16 cellular contexts compared by ENCODE assay signal in the genomic region with DNA sequence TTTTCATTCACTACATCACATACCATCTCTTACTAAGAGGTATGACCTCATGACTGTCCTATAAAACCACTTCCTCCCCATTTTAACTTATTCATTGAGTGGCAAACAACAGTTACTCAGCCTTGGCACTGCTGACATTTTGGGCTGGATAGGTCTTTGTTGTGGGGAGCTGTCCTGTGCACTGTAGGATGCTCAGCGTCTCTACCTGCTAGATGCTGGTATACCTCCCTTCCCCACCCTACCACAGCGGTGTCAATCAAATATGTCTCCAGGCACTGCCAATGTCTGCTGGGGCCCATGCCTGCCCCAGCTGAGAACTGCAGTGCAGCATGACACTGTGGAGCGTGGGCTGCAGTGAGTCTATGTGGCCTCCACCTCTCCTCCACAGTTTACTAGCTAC.
DNase-seq lines count a peak whose midpoint lies in the region; ATAC-seq and TF ChIP-seq lines count a peak whose summit lies in the region.
"Had no signal": no experiment of that assay in that cellular context is flagged by ENCODE, and none has a peak within 500 bp of the region (broad histone marks: within the 10 kb centered on the region; RNA-seq: fewer than 3 reads in every experiment).

No MANE protein-coding gene starts in this region.

- H3K27me3 Mint-ChIP-seq in activated CD4-positive, alpha-beta T cell treated with anti-CD3 and anti-CD28 coated beads for 36 hours, result no peaks in the 10 kb centered on the region
- no peaks in the 10 kb centered on the region for H3K27me3 Mint-ChIP-seq in activated CD8-positive, alpha-beta T cell treated with anti-CD3 and anti-CD28 coated beads for 36 hours
- H3K27me3 Mint-ChIP-seq in natural killer cell treated with Interleukin-12 subunit alpha and Interleukin-12 subunit beta and Interleukin-15 and Interleukin-18, amount 100 ng/mL, for 72 hours, result peaks cover 14 to 19% of the 10 kb centered on the region in 2 donors

- no peak overlapping the region for H3K4me2 ChIP-seq in DND-41 (ENCODE audit: insufficient read depth, low read length)

- no peaks in the 10 kb centered on the region for H3K9me3 Mint-ChIP-seq in activated CD4-positive, alpha-beta T cell treated with anti-CD3 and anti-CD28 coated beads for 36 hours (ENCODE audit: low read depth)
- H3K9me3 Mint-ChIP-seq in activated CD8-positive, alpha-beta T cell treated with anti-CD3 and anti-CD28 coated beads for 36 hours, result no peaks in the 10 kb centered on the region
- no peaks in the 10 kb centered on the region for H3K9me3 Mint-ChIP-seq in natural killer cell treated with Interleukin-12 subunit alpha and Interleukin-12 subunit beta and Interleukin-15 and Interleukin-18, amount 100 ng/mL, for 72 hours
- H3K9me3 Mint-ChIP-seq: WTC11 had no signal

- CTCF ChIA-PET in activated CD4-positive, alpha-beta T cell treated with anti-CD3 and anti-CD28 coated beads for 36 hours (lab: Charles Lee), result interaction anchor here (0.5 kb wide), 1 partner anchor 81 kb away, joined by 3 read pairs; no protein-coding TSS in a partner anchor
- CTCF ChIA-PET in activated CD8-positive, alpha-beta T cell treated with anti-CD3 and anti-CD28 coated beads for 36 hours (lab: Charles Lee), result interaction anchor here (1.2 to 3.3 kb wide), 3 partner anchors 12 to 33 kb away, joined by 3 to 14 read pairs (median 8); no protein-coding TSS in a partner anchor

- no peaks in the 10 kb centered on the region for H3K79me2 ChIP-seq in DND-41 (ENCODE audit: insufficient read depth, low read length)

- H2AFZ ChIP-seq in DND-41 (ENCODE audit: low read depth, low read length), result no peak overlapping the region

- POLR2A ChIA-PET in activated CD4-positive, alpha-beta T cell treated with anti-CD3 and anti-CD28 coated beads for 36 hours (lab: Charles Lee), result no interaction called here
- POLR2A ChIA-PET in activated CD8-positive, alpha-beta T cell treated with anti-CD3 and anti-CD28 coated beads for 36 hours (lab: Charles Lee), result interaction anchor here (0.9 to 1.5 kb wide), 2 partner anchors 10 to 15 kb away, joined by 3 to 5 read pairs; no protein-coding TSS in a partner anchor

- TF ChIP-seq CTCF in DND-41 (IDR thresholded peaks at IDR 0.05; ENCODE audit: borderline replicate concordance, extremely low read depth, low read length, poor library complexity, severe bottlenecking), result no peak
- TF ChIP-seq CTCF in activated CD8-positive, alpha-beta T cell treated with anti-CD3 and anti-CD28 coated beads for 36 hours (IDR thresholded peaks at IDR 0.05), result no peak
- TF ChIP-seq CTCF in stomach (IDR thresholded peaks at IDR 0.05), result no peak

- H3K9me3 ChIP-seq in DND-41 (ENCODE audit: insufficient read depth, low read length, severe bottlenecking), result no peaks in the 10 kb centered on the region
- no peaks in the 10 kb centered on the region for H3K9me3 ChIP-seq in stomach
- H3K9me3 ChIP-seq: Caco-2, testis had no signal

- H3K9ac ChIP-seq in DND-41 (ENCODE audit: low read depth, low read length), result no peak overlapping the region

- peaks cover 11% of the 10 kb centered on the region; the same call in 1 of the 2 replicates for H3K4me1 ChIP-seq in DND-41 (ENCODE audit: insufficient read depth, low read length)
- H3K4me1 ChIP-seq in stomach, result peaks cover 11 to 40% (median 24%) of the 10 kb centered on the region in 4 donors
- H3K4me1 ChIP-seq: testis had no signal

- 69 to 94% (median 92%) methylated on average over 3 of the region's 3 CpGs for WGBS in stomach, 5 donors

- H3K36me3 ChIP-seq in DND-41 (ENCODE audit: insufficient read depth, low read length), result no peaks in the 10 kb centered on the region
- no peaks in the 10 kb centered on the region for H3K36me3 ChIP-seq in stomach

- no peaks in the 10 kb centered on the region for H3K36me3 Mint-ChIP-seq in activated CD4-positive, alpha-beta T cell treated with anti-CD3 and anti-CD28 coated beads for 36 hours (ENCODE audit: low read depth)
- H3K36me3 Mint-ChIP-seq in activated CD8-positive, alpha-beta T cell treated with anti-CD3 and anti-CD28 coated beads for 36 hours (ENCODE audit: low read depth), result no peaks in the 10 kb centered on the region
- no peaks in the 10 kb centered on the region for H3K36me3 Mint-ChIP-seq in natural killer cell treated with Interleukin-12 subunit alpha and Interleukin-12 subunit beta and Interleukin-15 and Interleukin-18, amount 100 ng/mL, for 72 hours
- H3K36me3 Mint-ChIP-seq: WTC11 had no signal

- no peaks in the 10 kb centered on the region for H4K20me1 ChIP-seq in DND-41 (ENCODE audit: insufficient read depth, low read length)

- H3K4me3 Mint-ChIP-seq in activated CD4-positive, alpha-beta T cell treated with anti-CD3 and anti-CD28 coated beads for 36 hours, result no peak overlapping the region
- H3K4me3 Mint-ChIP-seq in activated CD8-positive, alpha-beta T cell treated with anti-CD3 and anti-CD28 coated beads for 36 hours, result no peak overlapping the region
- no peak overlapping the region for H3K4me3 Mint-ChIP-seq in natural killer cell treated with Interleukin-12 subunit alpha and Interleukin-12 subunit beta and Interleukin-15 and Interleukin-18, amount 100 ng/mL, for 72 hours
- H3K4me3 Mint-ChIP-seq: WTC11 had no signal

- TF ChIP-seq EP300 in stomach (IDR thresholded peaks at IDR 0.05), result no peak

- no peak for TF ChIP-seq POLR2A in stomach (IDR thresholded peaks at IDR 0.05)

- H3K4me3 ChIP-seq in DND-41 (ENCODE audit: low read depth in 1 of 2, low read length in 2 of 2), result no peak overlapping the region
- no peak overlapping the region for H3K4me3 ChIP-seq in stomach
- H3K4me3 ChIP-seq: testis had no signal

- H3K27ac ChIP-seq in DND-41 (ENCODE audit: low read length) (no peak overlapping the region), stomach (peak overlapping the region in 1 of 5 donors; percentile 72)
- H3K27ac ChIP-seq: testis had no signal

- no peak overlapping the region for H3K27ac Mint-ChIP-seq in activated CD4-positive, alpha-beta T cell treated with anti-CD3 and anti-CD28 coated beads for 36 hours
- H3K27ac Mint-ChIP-seq in activated CD8-positive, alpha-beta T cell treated with anti-CD3 and anti-CD28 coated beads for 36 hours, result no peak overlapping the region
- no peak overlapping the region for H3K27ac Mint-ChIP-seq in natural killer cell treated with Interleukin-12 subunit alpha and Interleukin-12 subunit beta and Interleukin-15 and Interleukin-18, amount 100 ng/mL, for 72 hours
- H3K27ac Mint-ChIP-seq: WTC11 had no signal

- peak; percentile 43 for DNase-seq in activated CD4-positive, alpha-beta T cell treated with anti-CD3 and anti-CD28 coated beads for 36 hours
- no peak for DNase-seq in activated CD4-positive, alpha-beta T cell treated with anti-CD3 and anti-CD28 coated beads, Interleukin-2, amount 50 U/mL, for 48 hours
- DNase-seq in DND-41, result peak; percentile 67
- peak; percentile 65 for DNase-seq in activated CD8-positive, alpha-beta T cell treated with anti-CD3 and anti-CD28 coated beads for 36 hours
- no peak for DNase-seq in natural killer cell treated with Interleukin-12 subunit alpha and Interleukin-12 subunit beta and Interleukin-15 and Interleukin-18, amount 100 ng/mL, for 72 hours (ENCODE audit: low spot score)
- DNase-seq in NCI-H2227 (lab: John Stamatoyannopoulos, UW; ENCODE audit: unreplicated experiment), result no peak
- no peak for DNase-seq in stomach
- DNase-seq: Caco-2, GF-D8, left ventricle myocardium superior, NCI-H187 treated with DMSO at 0.1 percent for 48 hours, NCI-H524 treated with DMSO at 0.1 percent for 48 hours, retina, testis had no signal

- H3K4me1 Mint-ChIP-seq in activated CD4-positive, alpha-beta T cell treated with anti-CD3 and anti-CD28 coated beads for 36 hours, result peaks cover 7% of the 10 kb centered on the region
- H3K4me1 Mint-ChIP-seq in activated CD8-positive, alpha-beta T cell treated with anti-CD3 and anti-CD28 coated beads for 36 hours (ENCODE audit: low read depth), result peaks cover 12% of the 10 kb centered on the region
- peaks cover 6% of the 10 kb centered on the region in 2 donors for H3K4me1 Mint-ChIP-seq in natural killer cell treated with Interleukin-12 subunit alpha and Interleukin-12 subunit beta and Interleukin-15 and Interleukin-18, amount 100 ng/mL, for 72 hours (ENCODE audit: low read depth in 2 of 2)

- intact Hi-C loops in activated CD4-positive, alpha-beta T cell treated with anti-CD3 and anti-CD28 coated beads for 36 hours (cut with DNase I, micrococcal nuclease), result no loop called here
- intact Hi-C loops in activated CD8-positive, alpha-beta T cell treated with anti-CD3 and anti-CD28 coated beads for 36 hours (cut with micrococcal nuclease), result no loop called here
- intact Hi-C loops in stomach (cut with DNase I; ENCODE audit: low total_unique reads), result no loop called here

- ATAC-seq in activated CD4-positive, alpha-beta T cell treated with anti-CD3 and anti-CD28 coated beads for 36 hours, result peak; percentile 89
- ATAC-seq in DND-41 (ENCODE audit: insufficient read depth, low read depth) (peak; percentile 90), GM19452 (IDR thresholded peaks at IDR 0.05; ENCODE audit: unreplicated experiment) (no peak)
- ATAC-seq in activated CD8-positive, alpha-beta T cell treated with anti-CD3 and anti-CD28 coated beads for 36 hours, result peak; percentile 91
- ATAC-seq in natural killer cell treated with Interleukin-12 subunit alpha and Interleukin-12 subunit beta and Interleukin-15 and Interleukin-18, amount 100 ng/mL, for 72 hours, result peak; percentile 20 to 50
- ATAC-seq: WTC11 had no signal

- no peaks in the 10 kb centered on the region for H3K27me3 ChIP-seq in DND-41 (ENCODE audit: insufficient read depth, low read length, poor library complexity)
- H3K27me3 ChIP-seq in stomach, result no peaks in the 10 kb centered on the region
- H3K27me3 ChIP-seq: testis had no signal

Comparison
In these comparisons a context has a peak if more than half of its experiments do, and no peak if none do; other contexts are left out.
1. DNase-seq: peak in activated CD4-positive, alpha-beta T cell treated with anti-CD3 and anti-CD28 coated beads for 36 hours (single experiment), DND-41 (single experiment) and activated CD8-positive, alpha-beta T cell treated with anti-CD3 and anti-CD28 coated beads for 36 hours (single experiment); none in activated CD4-positive, alpha-beta T cell treated with anti-CD3 and anti-CD28 coated beads, Interleukin-2, amount 50 U/mL, for 48 hours (0 of 2), natural killer cell treated with Interleukin-12 subunit alpha and Interleukin-12 subunit beta and Interleukin-15 and Interleukin-18, amount 100 ng/mL, for 72 hours (single experiment), NCI-H2227 (single experiment) and stomach (single experiment).